Comparison of ENCODE assay signal across 13 cellular contexts in genomic region chr5:181203093-181203711, GRCh38. TPM values are rescaled to one million over a fixed set of nuclear protein-coding genes. Genes with fewer than 3 reads are reported as not detected.
DNase-seq lines count a peak whose midpoint lies in the region; ATAC-seq and TF ChIP-seq lines count a peak whose summit lies in the region.
"Had no signal": no experiment of that assay in that cellular context is flagged by ENCODE, and none has a peak within 500 bp of the region (broad histone marks: within the 10 kb centered on the region; RNA-seq: fewer than 3 reads in every experiment).

No MANE protein-coding gene starts in this region.

- H3K27ac ChIP-seq in subcutaneous abdominal adipose tissue (ENCODE audit: low read depth, low read length) (peak overlapping the region; percentile 37), smooth muscle cell (ENCODE audit: low read depth) (no peak overlapping the region)

- peaks cover 12% of the 10 kb centered on the region for H3F3A ChIP-seq in smooth muscle cell (ENCODE audit: low read depth)

- no peak overlapping the region for H3K9ac ChIP-seq in subcutaneous abdominal adipose tissue (ENCODE audit: low read length in 5 of 5)
- H3K9ac ChIP-seq in smooth muscle cell (ENCODE audit: low read depth), result no peak overlapping the region

- peaks cover 32% of the 10 kb centered on the region for H3K4me1 Mint-ChIP-seq in activated T-cell treated with anti-CD3 and anti-CD28 coated beads, Interleukin-2, amount 50 U/mL, for 24 hours (ENCODE audit: low read depth)
- H3K4me1 Mint-ChIP-seq in activated naive CD8-positive, alpha-beta T cell treated with anti-CD3 and anti-CD28 coated beads, Interleukin-2, amount 50 U/mL, for 24 hours, result peaks cover 29% of the 10 kb centered on the region

- H3K27me3 Mint-ChIP-seq in activated T-cell treated with anti-CD3 and anti-CD28 coated beads, Interleukin-2, amount 50 U/mL, for 24 hours, result peaks cover 32% of the 10 kb centered on the region
- H3K27me3 Mint-ChIP-seq in activated naive CD8-positive, alpha-beta T cell treated with anti-CD3 and anti-CD28 coated beads, Interleukin-2, amount 50 U/mL, for 24 hours, result peaks cover 43% of the 10 kb centered on the region

- WGBS in smooth muscle cell (ENCODE audit: low lambda C conversion rate), result 77% methylated on average over 11 of the region's 11 CpGs

- H3K4me3 ChIP-seq in subcutaneous abdominal adipose tissue (ENCODE audit: low read depth in 1 of 5, low read length in 5 of 5) (peak overlapping the region in 3 of 5 donors; percentile 39 to 80 (median 71)), smooth muscle cell (no peak overlapping the region)

- H3K27me3 ChIP-seq in subcutaneous abdominal adipose tissue (ENCODE audit: control insufficient read depth in 5 of 5, insufficient read depth in 4 of 5, low read length in 5 of 5) (no peaks in the 10 kb centered on the region), smooth muscle cell (ENCODE audit: low read depth) (peaks cover 28% of the 10 kb centered on the region)

- H3K9me3 ChIP-seq in subcutaneous abdominal adipose tissue (ENCODE audit: control insufficient read depth in 5 of 5, low read length in 5 of 5) (peaks cover 0 to 2% (median 0%) of the 10 kb centered on the region in 5 donors), smooth muscle cell (replicated peaks; ENCODE audit: low read depth) (no peaks in the 10 kb centered on the region)

- no peaks in the 10 kb centered on the region for H3K79me2 ChIP-seq in smooth muscle cell (ENCODE audit: low read depth)

- peaks cover 4% of the 10 kb centered on the region for H3K36me3 Mint-ChIP-seq in activated T-cell treated with anti-CD3 and anti-CD28 coated beads, Interleukin-2, amount 50 U/mL, for 24 hours (ENCODE audit: low read depth)
- H3K36me3 Mint-ChIP-seq in activated naive CD8-positive, alpha-beta T cell treated with anti-CD3 and anti-CD28 coated beads, Interleukin-2, amount 50 U/mL, for 24 hours (ENCODE audit: low read depth), result peaks cover 9% of the 10 kb centered on the region

- H4K20me1 ChIP-seq in smooth muscle cell (ENCODE audit: low read depth), result no peaks in the 10 kb centered on the region

- no peak overlapping the region for H2AFZ ChIP-seq in smooth muscle cell (ENCODE audit: low read depth)

- TF ChIP-seq CTCF in smooth muscle cell (IDR thresholded peaks at IDR 0.05; ENCODE audit: borderline replicate concordance, insufficient read depth, poor library complexity, severe bottlenecking), result no peak

- H3K36me3 ChIP-seq in subcutaneous abdominal adipose tissue (ENCODE audit: control insufficient read depth in 5 of 5, insufficient read depth in 5 of 5, low read length in 5 of 5) (no peaks in the 10 kb centered on the region), smooth muscle cell (ENCODE audit: low read depth) (no peaks in the 10 kb centered on the region)

- H3K4me3 Mint-ChIP-seq in activated T-cell treated with anti-CD3 and anti-CD28 coated beads, Interleukin-2, amount 50 U/mL, for 24 hours, result peak overlapping the region; percentile 75
- peak overlapping the region; percentile 77 for H3K4me3 Mint-ChIP-seq in activated naive CD8-positive, alpha-beta T cell treated with anti-CD3 and anti-CD28 coated beads, Interleukin-2, amount 50 U/mL, for 24 hours

- no peaks in the 10 kb centered on the region for H3K9me3 Mint-ChIP-seq in activated T-cell treated with anti-CD3 and anti-CD28 coated beads, Interleukin-2, amount 50 U/mL, for 24 hours
- H3K9me3 Mint-ChIP-seq in activated naive CD8-positive, alpha-beta T cell treated with anti-CD3 and anti-CD28 coated beads, Interleukin-2, amount 50 U/mL, for 24 hours, result no peaks in the 10 kb centered on the region

- no peak overlapping the region for H3K27ac Mint-ChIP-seq in activated T-cell treated with anti-CD3 and anti-CD28 coated beads, Interleukin-2, amount 50 U/mL, for 24 hours
- no peak overlapping the region for H3K27ac Mint-ChIP-seq in activated naive CD8-positive, alpha-beta T cell treated with anti-CD3 and anti-CD28 coated beads, Interleukin-2, amount 50 U/mL, for 24 hours

- no peak overlapping the region for H3K4me2 ChIP-seq in smooth muscle cell

- DNase-seq in activated T-cell treated with anti-CD3 and anti-CD28 coated beads, Interleukin-2, amount 50 U/mL, for 24 hours, result no peak
- no peak for DNase-seq in activated T-cell treated with anti-CD3 and anti-CD28 coated beads, Interleukin-2, amount 50 U/mL, for 1 hour
- no peak for DNase-seq in activated naive CD8-positive, alpha-beta T cell treated with anti-CD3 and anti-CD28 coated beads, Interleukin-2, amount 50 U/mL, for 24 hours
- DNase-seq in iris pigment epithelial cell (ENCODE audit: low read depth) (peak; percentile 76), smooth muscle cell (lab: John Stamatoyannopoulos, UW; ENCODE audit: unreplicated experiment) (no peak)
- DNase-seq: amniotic stem cell, GOT3, NCI-H748 treated with DMSO at 0.1 percent for 48 hours had no signal

- peaks cover 3 to 45% (median 35%) of the 10 kb centered on the region in 5 donors for H3K4me1 ChIP-seq in subcutaneous abdominal adipose tissue (ENCODE audit: control insufficient read depth in 5 of 5, insufficient read depth in 5 of 5, low read length in 5 of 5)
- no peaks in the 10 kb centered on the region for H3K4me1 ChIP-seq in smooth muscle cell (ENCODE audit: low read depth)

- ATAC-seq in activated naive CD8-positive, alpha-beta T cell treated with anti-CD3 and anti-CD28 coated beads, Interleukin-2, amount 50 U/mL, for 24 hours, result no peak
- no peak for ATAC-seq in GM21528 (IDR thresholded peaks at IDR 0.05; ENCODE audit: low FRiP score, unreplicated experiment)
- no peak for ATAC-seq in GM19324 (IDR thresholded peaks at IDR 0.05; ENCODE audit: low FRiP score, unreplicated experiment)

RNA-seq across cellular contexts. Expression of gene TRIM7, which starts 1.8 kb away (rescaled TPM):
- total RNA-seq in smooth muscle cell, result 3.4 TPM in 1 of 2 replicates, not detected in the other
- 0.45 TPM in 1 of 2 replicates, not detected in the other for polyA plus RNA-seq in smooth muscle cell

RNA-seq across cellular contexts. Expression of gene TRIM41, which starts 19.9 kb away (rescaled TPM):
- total RNA-seq in smooth muscle cell, result 6.3 and 7.5 TPM in 2 replicates
- 2.4 and 2.6 TPM in 2 replicates for polyA plus RNA-seq in smooth muscle cell

RNA-seq across cellular contexts. Expression of gene RACK1, which starts 40.5 kb away (rescaled TPM):
- total RNA-seq in smooth muscle cell, result 2,098 and 2,144 TPM in 2 replicates
- 617 and 686 TPM in 2 replicates for polyA plus RNA-seq in smooth muscle cell

RNA-seq across cellular contexts. Expression of gene OR2V2, which starts 55.8 kb away (rescaled TPM):
- not detected in 2 replicates for total RNA-seq in smooth muscle cell
- not detected in 2 replicates for polyA plus RNA-seq in smooth muscle cell
- total RNA-seq: HT-29 had no signal
- polyA plus RNA-seq: AG04450 had no signal

RNA-seq across cellular contexts. Expression of gene TRIM52, which starts 57.7 kb away (rescaled TPM):
- 5.0 and 6.9 TPM in 2 replicates for total RNA-seq in smooth muscle cell
- 3.2 and 4.8 TPM in 2 replicates for polyA plus RNA-seq in smooth muscle cell
